28 cellular contexts compared by ENCODE assay signal in genomic region chr4:7597281-7597680, GRCh38.
"Had no signal": no experiment of that assay in that cellular context is flagged by ENCODE, and none has a peak within 500 bp of the region (broad histone marks: within the 10 kb centered on the region; RNA-seq: fewer than 3 reads in every experiment).

No MANE protein-coding gene starts in this region.

- H3K36me3 ChIP-seq: adrenal gland had no signal

- FAIRE-seq: astrocyte, bronchial epithelial cell, RCC 7860, TTC549 had no signal

- H2AFZ ChIP-seq: PC-9 had no signal

- DNase-seq: activated CD4-positive, alpha-beta T cell treated with anti-CD3 and anti-CD28 coated beads for 36 hours; activated CD4-positive, alpha-beta T cell treated with anti-CD3 and anti-CD28 coated beads, Interleukin-2, amount 10 ng/mL, durations not matched to agents 7 days and 5 days; activated CD4-positive, alpha-beta T cell treated with anti-CD3 and anti-CD28 coated beads, Interleukin-2, amount 50 U/mL, for 48 hours; activated CD8-positive, alpha-beta T cell treated with anti-CD3 and anti-CD28 coated beads, Interleukin-2, amount 10 ng/mL, durations not matched to agents 7 days and 5 days; activated gamma-delta T cell treated with Interleukin-2 at 50 U/mL for 16 hours; activated naive CD4-positive, alpha-beta T cell treated with anti-CD3 and anti-CD28 coated beads for 36 hours; activated T-cell treated with anti-CD3 and anti-CD28 coated beads, Interleukin-2, amount 50 U/mL, for 4 hours; adrenal gland; body of pancreas; caudate nucleus; cerebellar nuclear complex; cortex of kidney; NCI-H1092 treated with DMSO at 0.1 percent for 48 hours; NCI-H1417; NCI-H187 treated with DMSO at 0.1 percent for 48 hours; NCI-H2081; NCI-H2171 treated with DMSO at 0.1 percent for 48 hours; NCI-H2227 treated with DMSO at 0.1 percent for 48 hours; NCI-H446; NCI-H510A treated with DMSO at 0.1 percent for 48 hours; PC-9 had no signal

- H3K4me3 ChIP-seq: adrenal gland, body of pancreas, PC-9 had no signal

- H3K27ac ChIP-seq: adrenal gland, body of pancreas, PC-9 had no signal

- H3K9me3 ChIP-seq: adrenal gland, body of pancreas had no signal

- H3K27me3 ChIP-seq: body of pancreas had no signal

- H3K4me1 ChIP-seq: adrenal gland, body of pancreas had no signal

- ATAC-seq: activated CD4-positive, alpha-beta T cell treated with anti-CD3 and anti-CD28 coated beads for 36 hours; activated CD4-positive, CD25-positive, alpha-beta regulatory T cell treated with anti-CD3 and anti-CD28 coated beads, Interleukin-2, amount 50 U/mL, for 24 hours; activated CD8-positive, alpha-beta T cell treated with anti-CD3 and anti-CD28 coated beads, Interleukin-2, amount 10 ng/mL, durations not matched to agents 7 days and 5 days; activated naive CD4-positive, alpha-beta T cell treated with anti-CD3 and anti-CD28 coated beads, Interleukin-2, amount 50 U/mL, for 72 hours; activated T-cell treated with anti-CD3 and anti-CD28 coated beads, Interleukin-2, amount 50 U/mL, for 4 hours; body of pancreas; Right ventricle myocardium inferior had no signal

- H3K4me2 ChIP-seq: PC-9 had no signal
